10 cellular contexts compared by ENCODE assay signal in the genomic region with DNA sequence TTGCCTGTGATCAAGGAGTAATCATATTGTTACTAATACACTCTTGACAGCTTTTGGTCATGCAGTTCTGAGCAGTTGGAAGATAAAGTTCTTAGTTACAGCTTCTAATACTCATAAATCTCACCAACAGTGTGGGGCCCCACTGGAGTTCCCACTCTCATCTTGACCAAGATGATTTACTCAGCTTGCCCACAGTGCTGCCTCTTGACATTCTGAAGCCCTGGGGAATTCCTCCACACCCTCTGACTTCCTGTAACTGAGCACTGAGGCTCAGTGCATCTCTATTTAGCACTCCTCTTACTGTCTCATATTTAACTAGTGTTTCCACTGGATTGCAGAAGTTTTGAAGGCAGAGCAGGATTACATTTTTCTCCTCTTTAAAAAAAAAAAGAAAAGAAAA. TPM values are rescaled to one million over a fixed set of nuclear protein-coding genes. Genes with fewer than 3 reads are reported as not detected.
DNase-seq lines count a peak whose midpoint lies in the region; ATAC-seq, FAIRE-seq and TF ChIP-seq lines count a peak whose summit lies in the region.
"Had no signal": no experiment of that assay in that cellular context is flagged by ENCODE, and none has a peak within 500 bp of the region (broad histone marks: within the 10 kb centered on the region; RNA-seq: fewer than 3 reads in every experiment).

No MANE protein-coding gene starts in this region.

- H3K9me3 ChIP-seq in astrocyte (ENCODE audit: insufficient read depth, low read depth, low read length), result no peaks in the 10 kb centered on the region
- no peaks in the 10 kb centered on the region for H3K9me3 ChIP-seq in thoracic aorta
- H3K9me3 ChIP-seq: right lobe of liver had no signal

- no peak for TF ChIP-seq CTCF in AG09309 (IDR thresholded peaks at IDR 0.05; ENCODE audit: control insufficient read depth, insufficient read depth, low read depth, low read length, missing control alignments)
- TF ChIP-seq CTCF in astrocyte (IDR thresholded peaks at IDR 0.05; ENCODE audit: insufficient read depth, low read depth, low read length), result no peak
- TF ChIP-seq CTCF in thoracic aorta (IDR thresholded peaks at IDR 0.05), result no peak

- POLR2A ChIA-PET in naive thymus-derived CD8-positive, alpha-beta T cell (lab: Charles Lee), result interaction anchor here (0.8 to 6.8 kb wide), 3 partner anchors 9 to 69 kb away, joined by 5 to 63 read pairs (median 28); a partner anchor contains a TSS

- H3K27me3 ChIP-seq in astrocyte (ENCODE audit: insufficient read depth, low read length) (no peaks in the 10 kb centered on the region), thoracic aorta (replicated peaks; ENCODE audit: insufficient read depth) (no peaks in the 10 kb centered on the region)
- H3K27me3 ChIP-seq: right lobe of liver had no signal

- H3K36me3 ChIP-seq in astrocyte (ENCODE audit: insufficient read depth, low read length) (no peaks in the 10 kb centered on the region), thoracic aorta (no peaks in the 10 kb centered on the region)
- H3K36me3 ChIP-seq: right lobe of liver had no signal

- peak overlapping the region; percentile 38 for H3K9ac ChIP-seq in astrocyte (ENCODE audit: low read length)

- peak overlapping the region; percentile 89 for H3K4me2 ChIP-seq in astrocyte (ENCODE audit: low read length)

- H3K4me1 ChIP-seq in astrocyte (ENCODE audit: insufficient read depth, low read length) (peaks cover 55% of the 10 kb centered on the region), thoracic aorta (ENCODE audit: control insufficient read depth in 1 of 2, low read depth in 2 of 2) (peaks cover 38 to 58% of the 10 kb centered on the region in 2 donors)

- DNase-seq in AG09309 (ENCODE audit: low read depth), result peak; percentile 81
- DNase-seq in T follicular helper cell (ENCODE audit: low read depth), result peak; percentile 43
- peak; percentile 82 for DNase-seq in astrocyte (ENCODE audit: low read depth)
- peak in 8 of 10 donors; percentile 25 to 65 (median 50) for DNase-seq in naive thymus-derived CD8-positive, alpha-beta T cell
- no peak for DNase-seq in thoracic aorta (ENCODE audit: low spot score)
- DNase-seq in NCI-H2227 (lab: John Stamatoyannopoulos, UW; ENCODE audit: unreplicated experiment), result no peak
- DNase-seq: right lobe of liver had no signal

- peaks cover 36% of the 10 kb centered on the region for H3K4me1 Mint-ChIP-seq in astrocyte (ENCODE audit: low read depth, unreplicated experiment)
- peaks cover 29 to 79% (median 60%) of the 10 kb centered on the region in 4 donors for H3K4me1 Mint-ChIP-seq in naive thymus-derived CD8-positive, alpha-beta T cell

- H3K4me3 Mint-ChIP-seq in astrocyte (ENCODE audit: unreplicated experiment), result peak overlapping the region; percentile 70
- H3K4me3 Mint-ChIP-seq in naive thymus-derived CD8-positive, alpha-beta T cell, result peak overlapping the region; percentile 36 to 93 (median 70)

- H3K4me3 ChIP-seq in AG09309 (ENCODE audit: control insufficient read depth, low read depth, low read length) (no peak overlapping the region), astrocyte (ENCODE audit: insufficient read depth, low read depth, low read length) (no peak overlapping the region), thoracic aorta (no peak overlapping the region)
- H3K4me3 ChIP-seq: right lobe of liver had no signal

- H3K27ac Mint-ChIP-seq in astrocyte (ENCODE audit: unreplicated experiment), result peak overlapping the region; percentile 95
- peak overlapping the region; percentile 84 to 99 (median 98) for H3K27ac Mint-ChIP-seq in naive thymus-derived CD8-positive, alpha-beta T cell

- H2AFZ ChIP-seq in astrocyte (ENCODE audit: low read depth, low read length), result no peak overlapping the region

- H3K9me3 Mint-ChIP-seq in astrocyte (ENCODE audit: unreplicated experiment), result no peaks in the 10 kb centered on the region
- H3K9me3 Mint-ChIP-seq in naive thymus-derived CD8-positive, alpha-beta T cell, result no peaks in the 10 kb centered on the region

- H3K27me3 Mint-ChIP-seq in astrocyte (ENCODE audit: low read depth, unreplicated experiment), result no peaks in the 10 kb centered on the region
- H3K27me3 Mint-ChIP-seq in naive thymus-derived CD8-positive, alpha-beta T cell, result no peaks in the 10 kb centered on the region

- H4K20me1 ChIP-seq in astrocyte (ENCODE audit: insufficient read depth, low read length), result peaks cover 15% of the 10 kb centered on the region

- H3K79me2 ChIP-seq in astrocyte (ENCODE audit: insufficient read depth, low read length), result peaks cover 49% of the 10 kb centered on the region

- H3K27ac ChIP-seq in astrocyte (ENCODE audit: low read depth, low read length) (peak overlapping the region; percentile 56), thoracic aorta (peak overlapping the region; percentile 96 to 97)
- H3K27ac ChIP-seq: HL-60 had no signal

- no peak for FAIRE-seq in astrocyte (lab: Jason Lieb, UNC)

- ATAC-seq in GM19023 (IDR thresholded peaks at IDR 0.05; ENCODE audit: unreplicated experiment) (peak; percentile 51), HG03196 (IDR thresholded peaks at IDR 0.05; ENCODE audit: unreplicated experiment) (peak; percentile 63), thoracic aorta (ENCODE audit: insufficient number of reproducible peaks, low FRiP score, low read depth) (no peak)
- peak; percentile 32 to 38 for ATAC-seq in naive thymus-derived CD8-positive, alpha-beta T cell

- peaks cover under 1% of the 10 kb centered on the region for H3K36me3 Mint-ChIP-seq in astrocyte (ENCODE audit: low read depth, unreplicated experiment)
- H3K36me3 Mint-ChIP-seq in naive thymus-derived CD8-positive, alpha-beta T cell, result peaks cover 0 to 3% (median 3%) of the 10 kb centered on the region in 3 donors

RNA-seq across cellular contexts. Expression of a gene that starts 1.9 kb away (rescaled TPM):
- total RNA-seq in astrocyte (160 and 166 TPM in 2 replicates), thoracic aorta (100 to 1,000 TPM; 195 to 269 TPM)
- 100 to 1,000 TPM; 109 to 111 TPM for total RNA-seq in naive thymus-derived CD8-positive, alpha-beta T cell
- polyA plus RNA-seq in naive thymus-derived CD8-positive, alpha-beta T cell, result 100 to 1,000 TPM; 315 to 450 (median 375) TPM

RNA-seq across cellular contexts. Expression of a gene that starts 2.6 kb away (rescaled TPM):
- 73.4 and 79.2 TPM in 2 replicates for total RNA-seq in astrocyte
- total RNA-seq in naive thymus-derived CD8-positive, alpha-beta T cell, result 10 to 100 TPM; 71.8 to 80.1 TPM
- 10 to 100 TPM; 35.1 to 49.1 (median 45.5) TPM for polyA plus RNA-seq in naive thymus-derived CD8-positive, alpha-beta T cell
- total RNA-seq in thoracic aorta, result 10 to 100 TPM; 36.1 to 69.4 TPM

RNA-seq across cellular contexts. Expression of a gene that starts 30.7 kb away (rescaled TPM):
- total RNA-seq in astrocyte (46.0 and 46.8 TPM in 2 replicates), thoracic aorta (10 to 100 TPM; 34.7 to 49.2 TPM)
- 10 to 100 TPM; 38.5 to 43.7 TPM for total RNA-seq in naive thymus-derived CD8-positive, alpha-beta T cell
- polyA plus RNA-seq in naive thymus-derived CD8-positive, alpha-beta T cell, result 10 to 100 TPM; 28.0 to 34.7 (median 34.6) TPM

RNA-seq across cellular contexts. Expression of a gene that starts 39.6 kb away (rescaled TPM):
- total RNA-seq in astrocyte (0.07 TPM in 1 of 2 replicates, not detected in the other), thoracic aorta (not detected)
- not detected for total RNA-seq in naive thymus-derived CD8-positive, alpha-beta T cell
- under 1 TPM in 1 of 3 donors, not detected in 2; 0.06 TPM for polyA plus RNA-seq in naive thymus-derived CD8-positive, alpha-beta T cell

Comparison
In these comparisons a context has a peak if more than half of its experiments do, and no peak if none do; other contexts are left out.
1. DNase-seq: peak in AG09309 (single experiment), T follicular helper cell (single experiment), astrocyte (single experiment) and naive thymus-derived CD8-positive, alpha-beta T cell (8 of 10); none in thoracic aorta (single experiment) and NCI-H2227 (single experiment).